Comparison of ENCODE assay signal across 15 cellular contexts in genomic region chr20:46062151-46062550, GRCh38. TPM values are rescaled to one million over a fixed set of nuclear protein-coding genes. Genes with fewer than 3 reads are reported as not detected.
"Had no signal": no experiment of that assay in that cellular context is flagged by ENCODE, and none has a peak within 500 bp of the region (broad histone marks: within the 10 kb centered on the region; RNA-seq: fewer than 3 reads in every experiment).

No MANE protein-coding gene starts in this region.

- ATAC-seq: activated CD4-positive, CD25-positive, alpha-beta regulatory T cell treated with anti-CD3 and anti-CD28 coated beads, Interleukin-2, amount 50 U/mL, for 24 hours; gastrocnemius medialis; left ventricle myocardium superior had no signal

- H3K9me3 ChIP-seq: adrenal gland, gastrocnemius medialis, sigmoid colon, vagina had no signal

- H3K27me3 ChIP-seq: adrenal gland, vagina had no signal

- H3K27ac ChIP-seq: gastrocnemius medialis, sigmoid colon, vagina had no signal

- DNase-seq: activated naive CD4-positive, alpha-beta T cell treated with anti-CD3 and anti-CD28 coated beads, Interleukin-2, amount 10 ng/mL, durations not matched to agents 7 days and 5 days; adrenal gland; central memory CD4-positive, alpha-beta T cell; gastrocnemius medialis; left ventricle myocardium superior; stimulated activated CD4-positive, alpha-beta T cell treated with anti-CD3 and anti-CD28 coated beads, Interleukin-12 subunit alpha, Interleukin-12 subunit beta, amount 100 ng/mL, for 4 hours had no signal

- H3K4me3 ChIP-seq: adrenal gland, gastrocnemius medialis, sigmoid colon, vagina had no signal

RNA-seq across cellular contexts. Expression of gene SLC12A5, which starts 33.1 kb away (rescaled TPM):
- total RNA-seq: gastrocnemius medialis, kidney epithelial cell, vagina had no signal

RNA-seq across cellular contexts. Expression of gene MMP9, which starts 53.4 kb away (rescaled TPM):
- total RNA-seq: activated T-helper 2 cell treated with anti-CD3 and anti-CD28 coated beads, Interferon-gamma antibody, Interleukin-2, Interleukin-4, amounts not matched to agents 10 μg/mL and 5 μg/mL and 100 μg/mL, durations not matched to agents 14 hours and 24 hours and 36 hours; fibroblast of lung; pulmonary artery endothelial cell; T-helper 2 cell treated with Interferon-gamma antibody and Interleukin-4, amounts not matched to agents 100 ng/mL and 5 ng/mL, for 36 hours had no signal
- polyA plus RNA-seq: fibroblast of lung, neural cell had no signal

RNA-seq across cellular contexts. Expression of gene CD40, which starts 56.0 kb away (rescaled TPM):
- polyA plus RNA-seq: neural cell had no signal
